30 cellular contexts compared by ENCODE assay signal in genomic region chr4:38581708-38582107, GRCh38.
"Had no signal": no experiment of that assay in that cellular context is flagged by ENCODE, and none has a peak within 500 bp of the region (broad histone marks: within the 10 kb centered on the region; RNA-seq: fewer than 3 reads in every experiment).

No MANE protein-coding gene starts in this region.

- H3K36me3 ChIP-seq: heart left ventricle, left lung, lower lobe of right lung, upper lobe of left lung, vagina, WERI-Rb-1 had no signal

- H3K4me3 ChIP-seq: heart left ventricle, left lung, lower lobe of right lung, upper lobe of left lung, vagina had no signal

- H3K27ac Mint-ChIP-seq: activated naive CD4-positive, alpha-beta T cell treated with anti-CD3 and anti-CD28 coated beads for 36 hours; activated naive CD8-positive, alpha-beta T cell treated with anti-CD3 and anti-CD28 coated beads, Interleukin-2, amount 10 ng/mL, durations not matched to agents 7 days and 5 days; activated T-helper 1 cell treated with anti-CD3 and anti-CD28 coated beads, Interleukin-12 subunit alpha, Interleukin-12 subunit beta, Interleukin-2, Interleukin-4 antibody, amounts not matched to agents 30 ng/mL and 10 ng/mL and 1 ng/mL, durations not matched to agents 14 hours and 24 hours and 36 hours; stimulated activated memory B cell treated with anti-CD40 and anti-IgM and Interleukin-4, amounts not matched to agents 10 μg/mL and 1 μg/mL and 100 μg/mL, for 72 hours; stimulated activated naive CD8-positive, alpha-beta T cell treated with anti-CD3 and anti-CD28 coated beads, Interleukin-15, amount 100 ng/mL, for 72 hours had no signal

- H3K4me3 Mint-ChIP-seq: activated naive CD4-positive, alpha-beta T cell treated with anti-CD3 and anti-CD28 coated beads for 36 hours; activated naive CD8-positive, alpha-beta T cell treated with anti-CD3 and anti-CD28 coated beads, Interleukin-2, amount 10 ng/mL, durations not matched to agents 7 days and 5 days; activated T-helper 1 cell treated with anti-CD3 and anti-CD28 coated beads, Interleukin-12 subunit alpha, Interleukin-12 subunit beta, Interleukin-2, Interleukin-4 antibody, amounts not matched to agents 30 ng/mL and 10 ng/mL and 1 ng/mL, durations not matched to agents 14 hours and 24 hours and 36 hours; effector memory CD8-positive, alpha-beta T cell; natural killer cell; stimulated activated memory B cell treated with anti-CD40 and anti-IgM and Interleukin-4, amounts not matched to agents 10 μg/mL and 1 μg/mL and 100 μg/mL, for 72 hours; stimulated activated naive CD8-positive, alpha-beta T cell treated with anti-CD3 and anti-CD28 coated beads, Interleukin-15, amount 100 ng/mL, for 72 hours had no signal

- H3K27me3 Mint-ChIP-seq: activated naive CD8-positive, alpha-beta T cell treated with anti-CD3 and anti-CD28 coated beads, Interleukin-2, amount 10 ng/mL, durations not matched to agents 7 days and 5 days; effector memory CD8-positive, alpha-beta T cell had no signal

- H3K9me3 ChIP-seq: heart left ventricle, left lung, lower lobe of right lung, upper lobe of left lung, vagina had no signal

- H3K36me3 Mint-ChIP-seq: activated naive CD8-positive, alpha-beta T cell treated with anti-CD3 and anti-CD28 coated beads, Interleukin-2, amount 10 ng/mL, durations not matched to agents 7 days and 5 days; natural killer cell; stimulated activated memory B cell treated with anti-CD40 and anti-IgM and Interleukin-4, amounts not matched to agents 10 μg/mL and 1 μg/mL and 100 μg/mL, for 72 hours had no signal

- H3K9me3 Mint-ChIP-seq: activated naive CD4-positive, alpha-beta T cell treated with anti-CD3 and anti-CD28 coated beads for 36 hours; effector memory CD8-positive, alpha-beta T cell; natural killer cell had no signal

- H3K4me1 Mint-ChIP-seq: activated naive CD8-positive, alpha-beta T cell treated with anti-CD3 and anti-CD28 coated beads, Interleukin-2, amount 10 ng/mL, durations not matched to agents 7 days and 5 days; stimulated activated memory B cell treated with anti-CD40 and anti-IgM and Interleukin-4, amounts not matched to agents 10 μg/mL and 1 μg/mL and 100 μg/mL, for 72 hours had no signal

- H3K27me3 ChIP-seq: heart left ventricle, left lung, upper lobe of left lung, vagina had no signal

- ATAC-seq: activated CD4-positive, CD25-positive, alpha-beta regulatory T cell treated with anti-CD3 and anti-CD28 coated beads, Interleukin-2, amount 50 U/mL, for 24 hours; effector memory CD8-positive, alpha-beta T cell; esophagus mucosa; foreskin keratinocyte; heart left ventricle; lower lobe of right lung; natural killer cell; stimulated activated memory B cell treated with anti-CD40 and anti-IgM and Interleukin-4, amounts not matched to agents 10 μg/mL and 1 μg/mL and 100 μg/mL, for 72 hours; stimulated activated naive CD8-positive, alpha-beta T cell treated with anti-CD3 and anti-CD28 coated beads, Interleukin-15, amount 100 ng/mL, for 72 hours had no signal

- DNase-seq: activated CD4-positive, alpha-beta T cell treated with anti-CD3 and anti-CD28 coated beads for 48 hours; activated CD4-positive, alpha-beta T cell treated with anti-CD3 and anti-CD28 coated beads, Interleukin-2, amount 50 U/mL, for 48 hours; activated CD8-positive, alpha-beta memory T cell treated with anti-CD3 and anti-CD28 coated beads, Interleukin-2, amount 50 U/mL, for 4 hours; activated effector memory CD4-positive, alpha-beta T cell treated with anti-CD3 and anti-CD28 coated beads, Interleukin-2, amount 50 U/mL, for 16 hours; activated naive CD4-positive, alpha-beta T cell treated with anti-CD3 and anti-CD28 coated beads for 36 hours; activated naive CD8-positive, alpha-beta T cell treated with anti-CD3 and anti-CD28 coated beads, Interleukin-2, amount 10 ng/mL, durations not matched to agents 7 days and 5 days; activated T-cell treated with anti-CD3 and anti-CD28 coated beads, Interleukin-2, amount 50 U/mL, for 1 hour; amniotic stem cell; caudate nucleus; cortex of kidney; effector memory CD8-positive, alpha-beta T cell; foreskin keratinocyte; heart left ventricle; kidney glomerular epithelial cell; left lung; lower lobe of right lung; mesenchymal stem cell; natural killer cell; posterior cingulate gyrus; small intestine; stimulated activated CD4-positive, alpha-beta T cell treated with anti-CD3 and anti-CD28 coated beads, Interleukin-4, amount 100 ng/mL, for 24 hours; stimulated activated naive CD8-positive, alpha-beta T cell treated with anti-CD3 and anti-CD28 coated beads, Interleukin-15, amount 100 ng/mL, for 72 hours; substantia nigra; upper lobe of left lung; WERI-Rb-1 had no signal

- H3K4me1 ChIP-seq: foreskin keratinocyte, vagina had no signal

- H3K27ac ChIP-seq: foreskin keratinocyte, left lung, lower lobe of right lung, upper lobe of left lung, vagina had no signal
